Comparison of ENCODE assay signal across 8 cellular contexts in genomic region chr12:53221203-53222076, GRCh38. TPM values are rescaled to one million over a fixed set of nuclear protein-coding genes. Genes with fewer than 3 reads are reported as not detected.
DNase-seq lines count a peak whose midpoint lies in the region; ATAC-seq and TF ChIP-seq lines count a peak whose summit lies in the region.

No MANE protein-coding gene starts in this region.

- peaks cover 96% of the 10 kb centered on the region for H3K4me1 ChIP-seq in suprapubic skin

- TF ChIP-seq CTCF in WERI-Rb-1 (IDR thresholded peaks at IDR 0.05; ENCODE audit: low read depth, low read length) (no peak), suprapubic skin (IDR thresholded peaks at IDR 0.05) (peak in 1 of 2 donors; percentile 19)

- ATAC-seq in GM21381 (IDR thresholded peaks at IDR 0.05; ENCODE audit: unreplicated experiment), result peak; percentile 26
- ATAC-seq in effector memory CD8-positive, alpha-beta T cell (replicated peaks), result peak; percentile 14
- ATAC-seq in HG03520 (IDR thresholded peaks at IDR 0.05; ENCODE audit: unreplicated experiment), result no peak

- H3K27ac Mint-ChIP-seq in effector memory CD8-positive, alpha-beta T cell, result peak overlapping the region; percentile 87 to 89

- TF ChIP-seq RAD21 in Ishikawa (IDR thresholded peaks at IDR 0.05; ENCODE audit: low read depth), result no peak

- 2% methylated on average over 31 of the region's 71 CpGs for WGBS in suprapubic skin

- no peaks in the 10 kb centered on the region for H3K27me3 Mint-ChIP-seq in effector memory CD8-positive, alpha-beta T cell

- TF ChIP-seq EP300 in Ishikawa (IDR thresholded peaks at IDR 0.05; ENCODE audit: borderline replicate concordance), result no peak
- no peak for TF ChIP-seq EP300 in suprapubic skin (IDR thresholded peaks at IDR 0.05)

- no peaks in the 10 kb centered on the region for H3K9me3 Mint-ChIP-seq in effector memory CD8-positive, alpha-beta T cell

- H3K4me3 ChIP-seq in WERI-Rb-1 (ENCODE audit: low read depth, low read length) (peak overlapping the region; percentile 59), suprapubic skin (peak overlapping the region; percentile 61)

- H3K4me3 Mint-ChIP-seq in effector memory CD8-positive, alpha-beta T cell, result peak overlapping the region; percentile 94 to 100

- peaks cover 25% of the 10 kb centered on the region for H3K36me3 Mint-ChIP-seq in effector memory CD8-positive, alpha-beta T cell (ENCODE audit: insufficient read depth)

- H3K36me3 ChIP-seq in WERI-Rb-1 (no peaks in the 10 kb centered on the region), suprapubic skin (peaks cover 1% of the 10 kb centered on the region)

- peaks cover 61 to 62% of the 10 kb centered on the region in 2 donors for H3K4me1 Mint-ChIP-seq in effector memory CD8-positive, alpha-beta T cell (ENCODE audit: low read depth in 2 of 2)

- H3K27ac ChIP-seq in WERI-Rb-1 (peak overlapping the region; percentile 80), suprapubic skin (peak overlapping the region; percentile 99)

- H3K9me3 ChIP-seq in WERI-Rb-1 (ENCODE audit: severe bottlenecking), result no peaks in the 10 kb centered on the region
- H3K9me3 ChIP-seq in suprapubic skin, result no peaks in the 10 kb centered on the region

- peak in 1 of 2 donors; percentile 30 for TF ChIP-seq POLR2A in suprapubic skin (IDR thresholded peaks at IDR 0.05)

- H3K27me3 ChIP-seq in WERI-Rb-1 (ENCODE audit: insufficient read depth, low read depth, severe bottlenecking), result no peaks in the 10 kb centered on the region
- H3K27me3 ChIP-seq in suprapubic skin, result no peaks in the 10 kb centered on the region

- DNase-seq in ELR (ENCODE audit: low read depth), result peak; percentile 65
- DNase-seq in WERI-Rb-1, result peak; percentile 75
- peak in 1 of 3 experiments; percentile 58 for DNase-seq in effector memory CD8-positive, alpha-beta T cell
- DNase-seq in medulla oblongata (ENCODE audit: extremely low spot score), result peak; percentile 72
- DNase-seq in suprapubic skin (ENCODE audit: low spot score in 2 of 2), result peak in 1 of 2 donors; percentile 85

TF ChIP-seq in Ishikawa, 13 proteins besides CTCF, POLR2A, EP300 and RAD21:
- no peak for TF ChIP-seq YY1 (IDR thresholded peaks at IDR 0.05; ENCODE audit: low read depth)
- TF ChIP-seq ZBTB7A (IDR thresholded peaks at IDR 0.05; ENCODE audit: low read depth), result peak; percentile 99
- no peak for TF ChIP-seq USF1 (IDR thresholded peaks at IDR 0.05)
- TF ChIP-seq CEBPB (IDR thresholded peaks at IDR 0.05), result no peak
- TF ChIP-seq EGR1 (IDR thresholded peaks at IDR 0.05), result peak; percentile 33
- peak; percentile 47; the same call in 1 of the 2 replicates for TF ChIP-seq TCF12 (IDR thresholded peaks at IDR 0.05; ENCODE audit: low read depth)
- peak; percentile 35 for TF ChIP-seq TAF1 (IDR thresholded peaks at IDR 0.05; ENCODE audit: low read depth)
- TF ChIP-seq FOXM1 (IDR thresholded peaks at IDR 0.05; ENCODE audit: borderline replicate concordance, low read depth), result no peak
- 0 out of 2 replicates have a peak, but pooled peaks have one; percentile 26 for TF ChIP-seq CREB1 (IDR thresholded peaks at IDR 0.05; ENCODE audit: low read depth)
- TF ChIP-seq NFIC (IDR thresholded peaks at IDR 0.05), result no peak; the same call in none of the 2 replicates
- no peak; the same call in 1 of the 2 replicates for TF ChIP-seq REST (IDR thresholded peaks at IDR 0.05; ENCODE audit: low read depth)
- TF ChIP-seq MAX (IDR thresholded peaks at IDR 0.05), result peak; percentile 40; the same call in 1 of the 2 replicates
- TF ChIP-seq TEAD4 (IDR thresholded peaks at IDR 0.05), result no peak

RNA-seq across cellular contexts. Expression of gene RARG, which starts 10.6 kb away (rescaled TPM):
- 100 to 1,000 TPM; 140 to 198 (median 172) TPM for total RNA-seq in suprapubic skin

RNA-seq across cellular contexts. Expression of gene ITGB7, which starts 14.4 kb away (rescaled TPM):
- 10 to 100 TPM in 1 of 4 donors, 1 to 10 TPM in 3; 2.9 to 29.1 (median 6.8) TPM for total RNA-seq in suprapubic skin

RNA-seq across cellular contexts. Expression of gene CSAD, which starts 40.7 kb away (rescaled TPM):
- total RNA-seq in suprapubic skin, result 100 to 1,000 TPM in 1 of 4 donors, 10 to 100 TPM in 3; 35.6 to 175 (median 56.7) TPM

RNA-seq across cellular contexts. Expression of gene ZNF740, which starts 40.9 kb away (rescaled TPM):
- total RNA-seq in suprapubic skin, result 10 to 100 TPM in 3 of 4 donors, 1 to 10 TPM in 1; 5.9 to 38.9 (median 15.2) TPM

RNA-seq across cellular contexts. Expression of gene ESPL1, which starts 46.7 kb away (rescaled TPM):
- total RNA-seq in suprapubic skin, result 10 to 100 TPM in 1 of 4 donors, 1 to 10 TPM in 3; 5.7 to 10.6 (median 6.1) TPM
